ENCODE assay signal across 1 cellular context in the genomic region with DNA sequence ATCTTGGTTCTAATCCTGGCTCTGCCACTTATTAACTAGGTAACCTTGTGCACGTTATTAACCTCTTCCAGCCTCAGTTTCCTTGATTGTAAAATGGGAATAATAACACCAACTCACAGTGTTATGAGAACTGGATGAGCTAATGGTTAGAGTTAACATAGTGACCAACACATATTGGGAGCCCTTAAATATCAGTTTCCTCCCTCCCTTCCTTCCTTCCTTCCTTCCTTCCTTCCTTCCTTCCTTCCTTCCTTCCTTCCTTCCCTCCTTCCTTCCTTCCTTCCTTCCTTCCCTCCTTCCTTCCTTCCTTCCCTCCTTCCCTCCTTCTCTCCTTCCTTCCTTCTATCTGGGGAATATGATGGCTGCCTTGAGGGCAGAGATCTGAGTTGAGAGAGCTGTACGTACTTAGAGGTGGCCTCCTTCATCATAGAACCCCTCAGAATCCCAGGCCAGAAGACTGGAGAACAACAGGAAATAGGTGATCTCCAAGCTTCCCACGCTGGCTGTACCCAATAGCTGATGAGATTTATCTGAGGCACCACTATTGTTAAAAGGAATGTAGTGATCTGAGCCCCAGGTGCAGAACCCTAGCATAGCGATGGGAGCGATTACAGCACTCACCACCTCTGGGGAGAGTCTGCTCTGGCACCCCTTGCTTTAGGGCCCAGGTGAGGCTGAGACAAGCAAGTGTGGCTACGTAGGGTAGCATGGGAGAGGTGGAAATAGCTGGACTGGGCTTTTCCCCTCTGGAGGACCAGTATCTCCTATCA.
TF ChIP-seq lines count a peak whose summit lies in the region.

No MANE protein-coding gene starts in this region.

TF ChIP-seq in HepG2, 621 proteins besides CTCF, POLR2A, EP300 and RAD21 (continues in another document):
- peak; percentile 59 for TF ChIP-seq PCBP2 (optimal IDR thresholded peaks at IDR 0.05; ENCODE audit: low read depth, low read length, poor library complexity, severe bottlenecking)
- 0 out of 2 replicates have a peak, but pooled peaks have one; percentile 19 for TF ChIP-seq ZFX (CRISPR knock-in tag; IDR thresholded peaks at IDR 0.05; ENCODE audit: low read depth)
- no peak for TF ChIP-seq PHF20 (CRISPR knock-in tag; IDR thresholded peaks at IDR 0.05)
- TF ChIP-seq, protein P1, sequence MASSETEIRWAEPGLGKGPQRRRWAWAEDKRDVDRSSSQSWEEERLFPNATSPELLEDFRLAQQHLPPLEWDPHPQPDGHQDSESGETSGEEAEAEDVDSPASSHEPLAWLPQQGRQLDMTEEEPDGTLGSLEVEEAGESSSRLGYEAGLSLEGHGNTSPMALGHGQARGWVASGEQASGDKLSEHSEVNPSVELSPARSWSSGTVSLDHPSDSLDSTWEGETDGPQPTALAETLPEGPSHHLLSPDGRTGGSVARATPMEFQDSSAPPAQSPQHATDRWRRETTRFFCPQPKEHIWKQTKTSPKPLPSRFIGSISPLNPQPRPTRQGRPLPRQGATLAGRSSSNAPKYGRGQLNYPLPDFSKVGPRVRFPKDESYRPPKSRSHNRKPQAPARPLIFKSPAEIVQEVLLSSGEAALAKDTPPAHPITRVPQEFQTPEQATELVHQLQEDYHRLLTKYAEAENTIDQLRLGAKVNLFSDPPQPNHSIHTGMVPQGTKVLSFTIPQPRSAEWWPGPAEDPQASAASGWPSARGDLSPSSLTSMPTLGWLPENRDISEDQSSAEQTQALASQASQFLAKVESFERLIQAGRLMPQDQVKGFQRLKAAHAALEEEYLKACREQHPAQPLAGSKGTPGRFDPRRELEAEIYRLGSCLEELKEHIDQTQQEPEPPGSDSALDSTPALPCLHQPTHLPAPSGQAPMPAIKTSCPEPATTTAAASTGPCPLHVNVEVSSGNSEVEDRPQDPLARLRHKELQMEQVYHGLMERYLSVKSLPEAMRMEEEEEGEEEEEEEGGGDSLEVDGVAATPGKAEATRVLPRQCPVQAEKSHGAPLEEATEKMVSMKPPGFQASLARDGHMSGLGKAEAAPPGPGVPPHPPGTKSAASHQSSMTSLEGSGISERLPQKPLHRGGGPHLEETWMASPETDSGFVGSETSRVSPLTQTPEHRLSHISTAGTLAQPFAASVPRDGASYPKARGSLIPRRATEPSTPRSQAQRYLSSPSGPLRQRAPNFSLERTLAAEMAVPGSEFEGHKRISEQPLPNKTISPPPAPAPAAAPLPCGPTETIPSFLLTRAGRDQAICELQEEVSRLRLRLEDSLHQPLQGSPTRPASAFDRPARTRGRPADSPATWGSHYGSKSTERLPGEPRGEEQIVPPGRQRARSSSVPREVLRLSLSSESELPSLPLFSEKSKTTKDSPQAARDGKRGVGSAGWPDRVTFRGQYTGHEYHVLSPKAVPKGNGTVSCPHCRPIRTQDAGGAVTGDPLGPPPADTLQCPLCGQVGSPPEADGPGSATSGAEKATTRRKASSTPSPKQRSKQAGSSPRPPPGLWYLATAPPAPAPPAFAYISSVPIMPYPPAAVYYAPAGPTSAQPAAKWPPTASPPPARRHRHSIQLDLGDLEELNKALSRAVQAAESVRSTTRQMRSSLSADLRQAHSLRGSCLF (CRISPR knock-in tag; IDR thresholded peaks at IDR 0.05; ENCODE audit: borderline replicate concordance) = no peak
- TF ChIP-seq HOXA3 (CRISPR knock-in tag; IDR thresholded peaks at IDR 0.05) = no peak
- no peak for TF ChIP-seq ZSCAN25 (CRISPR knock-in tag; IDR thresholded peaks at IDR 0.05)
- no peak for TF ChIP-seq TBX3 (IDR thresholded peaks at IDR 0.05; ENCODE audit: borderline replicate concordance)
- TF ChIP-seq, protein P2, sequence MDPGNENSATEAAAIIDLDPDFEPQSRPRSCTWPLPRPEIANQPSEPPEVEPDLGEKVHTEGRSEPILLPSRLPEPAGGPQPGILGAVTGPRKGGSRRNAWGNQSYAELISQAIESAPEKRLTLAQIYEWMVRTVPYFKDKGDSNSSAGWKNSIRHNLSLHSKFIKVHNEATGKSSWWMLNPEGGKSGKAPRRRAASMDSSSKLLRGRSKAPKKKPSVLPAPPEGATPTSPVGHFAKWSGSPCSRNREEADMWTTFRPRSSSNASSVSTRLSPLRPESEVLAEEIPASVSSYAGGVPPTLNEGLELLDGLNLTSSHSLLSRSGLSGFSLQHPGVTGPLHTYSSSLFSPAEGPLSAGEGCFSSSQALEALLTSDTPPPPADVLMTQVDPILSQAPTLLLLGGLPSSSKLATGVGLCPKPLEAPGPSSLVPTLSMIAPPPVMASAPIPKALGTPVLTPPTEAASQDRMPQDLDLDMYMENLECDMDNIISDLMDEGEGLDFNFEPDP (CRISPR knock-in tag; conservative IDR thresholded peaks at IDR 0.05) = 0 out of 2 replicates have a peak, but pooled peaks have one; percentile 38
- TF ChIP-seq PLSCR1 (CRISPR knock-in tag; IDR thresholded peaks at IDR 0.05; ENCODE audit: borderline replicate concordance) = no peak
- no peak for TF ChIP-seq NFE2 (CRISPR knock-in tag; IDR thresholded peaks at IDR 0.05)
- TF ChIP-seq BCLAF1 (IDR thresholded peaks at IDR 0.05) = no peak
- no peak for TF ChIP-seq NR2C2 (CRISPR knock-in tag; IDR thresholded peaks at IDR 0.05; ENCODE audit: borderline replicate concordance)
- TF ChIP-seq SNAI1 (CRISPR knock-in tag; IDR thresholded peaks at IDR 0.05; ENCODE audit: borderline replicate concordance) = no peak
- peak; percentile 46 for TF ChIP-seq HNRNPK (IDR thresholded peaks at IDR 0.05; ENCODE audit: low read depth, low read length, poor library complexity, severe bottlenecking)
- TF ChIP-seq ZBTB38 (CRISPR knock-in tag; IDR thresholded peaks at IDR 0.05) = 0 out of 2 replicates have a peak, but pooled peaks have one; percentile 30
- TF ChIP-seq WIZ (CRISPR knock-in tag; IDR thresholded peaks at IDR 0.05) = no peak
- no peak for TF ChIP-seq ZMYM3 (CRISPR knock-in tag; IDR thresholded peaks at IDR 0.05)
- no peak for TF ChIP-seq SNRNP70 (IDR thresholded peaks at IDR 0.05; ENCODE audit: low read depth, low read length)
- TF ChIP-seq MZF1 (CRISPR knock-in tag; IDR thresholded peaks at IDR 0.05; ENCODE audit: borderline replicate concordance) = no peak
- no peak for TF ChIP-seq ZNF543 (CRISPR knock-in tag; IDR thresholded peaks at IDR 0.05)
- no peak for TF ChIP-seq KLF11 (CRISPR knock-in tag; IDR thresholded peaks at IDR 0.05)
- TF ChIP-seq, protein P3, sequence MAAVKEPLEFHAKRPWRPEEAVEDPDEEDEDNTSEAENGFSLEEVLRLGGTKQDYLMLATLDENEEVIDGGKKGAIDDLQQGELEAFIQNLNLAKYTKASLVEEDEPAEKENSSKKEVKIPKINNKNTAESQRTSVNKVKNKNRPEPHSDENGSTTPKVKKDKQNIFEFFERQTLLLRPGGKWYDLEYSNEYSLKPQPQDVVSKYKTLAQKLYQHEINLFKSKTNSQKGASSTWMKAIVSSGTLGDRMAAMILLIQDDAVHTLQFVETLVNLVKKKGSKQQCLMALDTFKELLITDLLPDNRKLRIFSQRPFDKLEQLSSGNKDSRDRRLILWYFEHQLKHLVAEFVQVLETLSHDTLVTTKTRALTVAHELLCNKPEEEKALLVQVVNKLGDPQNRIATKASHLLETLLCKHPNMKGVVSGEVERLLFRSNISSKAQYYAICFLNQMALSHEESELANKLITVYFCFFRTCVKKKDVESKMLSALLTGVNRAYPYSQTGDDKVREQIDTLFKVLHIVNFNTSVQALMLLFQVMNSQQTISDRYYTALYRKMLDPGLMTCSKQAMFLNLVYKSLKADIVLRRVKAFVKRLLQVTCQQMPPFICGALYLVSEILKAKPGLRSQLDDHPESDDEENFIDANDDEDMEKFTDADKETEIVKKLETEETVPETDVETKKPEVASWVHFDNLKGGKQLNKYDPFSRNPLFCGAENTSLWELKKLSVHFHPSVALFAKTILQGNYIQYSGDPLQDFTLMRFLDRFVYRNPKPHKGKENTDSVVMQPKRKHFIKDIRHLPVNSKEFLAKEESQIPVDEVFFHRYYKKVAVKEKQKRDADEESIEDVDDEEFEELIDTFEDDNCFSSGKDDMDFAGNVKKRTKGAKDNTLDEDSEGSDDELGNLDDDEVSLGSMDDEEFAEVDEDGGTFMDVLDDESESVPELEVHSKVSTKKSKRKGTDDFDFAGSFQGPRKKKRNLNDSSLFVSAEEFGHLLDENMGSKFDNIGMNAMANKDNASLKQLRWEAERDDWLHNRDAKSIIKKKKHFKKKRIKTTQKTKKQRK (IDR thresholded peaks at IDR 0.05; ENCODE audit: low read length) = no peak
- TF ChIP-seq ZNF432 (CRISPR knock-in tag; IDR thresholded peaks at IDR 0.05; ENCODE audit: borderline replicate concordance) = no peak
- TF ChIP-seq ZBTB8A (CRISPR knock-in tag; IDR thresholded peaks at IDR 0.05; ENCODE audit: borderline replicate concordance, low read depth) = no peak
- TF ChIP-seq CC2D1A (CRISPR knock-in tag; IDR thresholded peaks at IDR 0.05) = no peak
- TF ChIP-seq, protein P4, sequence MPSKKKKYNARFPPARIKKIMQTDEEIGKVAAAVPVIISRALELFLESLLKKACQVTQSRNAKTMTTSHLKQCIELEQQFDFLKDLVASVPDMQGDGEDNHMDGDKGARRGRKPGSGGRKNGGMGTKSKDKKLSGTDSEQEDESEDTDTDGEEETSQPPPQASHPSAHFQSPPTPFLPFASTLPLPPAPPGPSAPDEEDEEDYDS (CRISPR knock-in tag; IDR thresholded peaks at IDR 0.05) = no peak
- TF ChIP-seq, protein P5, sequence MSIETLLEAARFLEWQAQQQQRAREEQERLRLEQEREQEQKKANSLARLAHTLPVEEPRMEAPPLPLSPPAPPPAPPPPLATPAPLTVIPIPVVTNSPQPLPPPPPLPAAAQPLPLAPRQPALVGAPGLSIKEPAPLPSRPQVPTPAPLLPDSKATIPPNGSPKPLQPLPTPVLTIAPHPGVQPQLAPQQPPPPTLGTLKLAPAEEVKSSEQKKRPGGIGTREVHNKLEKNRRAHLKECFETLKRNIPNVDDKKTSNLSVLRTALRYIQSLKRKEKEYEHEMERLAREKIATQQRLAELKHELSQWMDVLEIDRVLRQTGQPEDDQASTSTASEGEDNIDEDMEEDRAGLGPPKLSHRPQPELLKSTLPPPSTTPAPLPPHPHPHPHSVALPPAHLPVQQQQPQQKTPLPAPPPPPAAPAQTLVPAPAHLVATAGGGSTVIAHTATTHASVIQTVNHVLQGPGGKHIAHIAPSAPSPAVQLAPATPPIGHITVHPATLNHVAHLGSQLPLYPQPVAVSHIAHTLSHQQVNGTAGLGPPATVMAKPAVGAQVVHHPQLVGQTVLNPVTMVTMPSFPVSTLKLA (IDR thresholded peaks at IDR 0.05) = no peak
- TF ChIP-seq, protein P6, sequence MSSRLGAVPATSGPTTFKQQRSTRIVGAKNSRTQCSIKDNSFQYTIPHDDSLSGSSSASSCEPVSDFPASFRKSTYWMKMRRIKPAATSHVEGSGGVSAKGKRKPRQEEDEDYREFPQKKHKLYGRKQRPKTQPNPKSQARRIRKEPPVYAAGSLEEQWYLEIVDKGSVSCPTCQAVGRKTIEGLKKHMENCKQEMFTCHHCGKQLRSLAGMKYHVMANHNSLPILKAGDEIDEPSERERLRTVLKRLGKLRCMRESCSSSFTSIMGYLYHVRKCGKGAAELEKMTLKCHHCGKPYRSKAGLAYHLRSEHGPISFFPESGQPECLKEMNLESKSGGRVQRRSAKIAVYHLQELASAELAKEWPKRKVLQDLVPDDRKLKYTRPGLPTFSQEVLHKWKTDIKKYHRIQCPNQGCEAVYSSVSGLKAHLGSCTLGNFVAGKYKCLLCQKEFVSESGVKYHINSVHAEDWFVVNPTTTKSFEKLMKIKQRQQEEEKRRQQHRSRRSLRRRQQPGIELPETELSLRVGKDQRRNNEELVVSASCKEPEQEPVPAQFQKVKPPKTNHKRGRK (CRISPR knock-in tag; IDR thresholded peaks at IDR 0.05) = 0 out of 2 replicates have a peak, but pooled peaks have one; percentile 70
- TF ChIP-seq IKZF4 (CRISPR knock-in tag; IDR thresholded peaks at IDR 0.05; ENCODE audit: borderline replicate concordance, low read depth, not compliant biosample characterization) = no peak
- no peak for TF ChIP-seq MTF2 (CRISPR knock-in tag; IDR thresholded peaks at IDR 0.05; ENCODE audit: borderline replicate concordance)
- TF ChIP-seq HNF4A (CRISPR knock-in tag; IDR thresholded peaks at IDR 0.05) = no peak
- no peak for TF ChIP-seq ZNF550 (CRISPR knock-in tag; IDR thresholded peaks at IDR 0.05; ENCODE audit: borderline replicate concordance)
- no peak for TF ChIP-seq ZNF24 (IDR thresholded peaks at IDR 0.05)
- TF ChIP-seq, protein P7, sequence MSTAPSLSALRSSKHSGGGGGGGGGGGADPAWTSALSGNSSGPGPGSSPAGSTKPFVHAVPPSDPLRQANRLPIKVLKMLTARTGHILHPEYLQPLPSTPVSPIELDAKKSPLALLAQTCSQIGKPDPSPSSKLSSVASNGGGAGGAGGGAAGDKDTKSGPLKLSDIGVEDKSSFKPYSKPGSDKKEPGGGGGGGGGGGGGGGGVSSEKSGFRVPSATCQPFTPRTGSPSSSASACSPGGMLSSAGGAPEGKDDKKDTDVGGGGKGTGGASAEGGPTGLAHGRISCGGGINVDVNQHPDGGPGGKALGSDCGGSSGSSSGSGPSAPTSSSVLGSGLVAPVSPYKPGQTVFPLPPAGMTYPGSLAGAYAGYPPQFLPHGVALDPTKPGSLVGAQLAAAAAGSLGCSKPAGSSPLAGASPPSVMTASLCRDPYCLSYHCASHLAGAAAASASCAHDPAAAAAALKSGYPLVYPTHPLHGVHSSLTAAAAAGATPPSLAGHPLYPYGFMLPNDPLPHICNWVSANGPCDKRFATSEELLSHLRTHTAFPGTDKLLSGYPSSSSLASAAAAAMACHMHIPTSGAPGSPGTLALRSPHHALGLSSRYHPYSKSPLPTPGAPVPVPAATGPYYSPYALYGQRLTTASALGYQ (CRISPR knock-in tag; IDR thresholded peaks at IDR 0.05) = no peak
- no peak for TF ChIP-seq CEBPB (IDR thresholded peaks at IDR 0.05; ENCODE audit: borderline replicate concordance, low read depth, low read length)
- no peak for TF ChIP-seq ZNF33A (CRISPR knock-in tag; IDR thresholded peaks at IDR 0.05; ENCODE audit: borderline replicate concordance)
- TF ChIP-seq ZNF883 (CRISPR knock-in tag; IDR thresholded peaks at IDR 0.05; ENCODE audit: not compliant biosample characterization) = no peak
- no peak for TF ChIP-seq RARA (CRISPR knock-in tag; IDR thresholded peaks at IDR 0.05)
